Comparison of ENCODE assay signal across 1 cellular context in genomic region chrX:130523460-130524394, GRCh38.
TF ChIP-seq lines count a peak whose summit lies in the region.

No MANE protein-coding gene starts in this region.

TF ChIP-seq in SK-N-SH, 30 proteins besides CTCF, POLR2A, EP300 and RAD21 (continued from another document):
- TF ChIP-seq REST (IDR thresholded peaks at IDR 0.05; ENCODE audit: low read depth, low read length) (no peak), EZH2phosphoT487 (IDR thresholded peaks at IDR 0.05; ENCODE audit: borderline replicate concordance, low read depth) (no peak)
